Comparison of ENCODE assay signal across 13 cellular contexts in the genomic region with DNA sequence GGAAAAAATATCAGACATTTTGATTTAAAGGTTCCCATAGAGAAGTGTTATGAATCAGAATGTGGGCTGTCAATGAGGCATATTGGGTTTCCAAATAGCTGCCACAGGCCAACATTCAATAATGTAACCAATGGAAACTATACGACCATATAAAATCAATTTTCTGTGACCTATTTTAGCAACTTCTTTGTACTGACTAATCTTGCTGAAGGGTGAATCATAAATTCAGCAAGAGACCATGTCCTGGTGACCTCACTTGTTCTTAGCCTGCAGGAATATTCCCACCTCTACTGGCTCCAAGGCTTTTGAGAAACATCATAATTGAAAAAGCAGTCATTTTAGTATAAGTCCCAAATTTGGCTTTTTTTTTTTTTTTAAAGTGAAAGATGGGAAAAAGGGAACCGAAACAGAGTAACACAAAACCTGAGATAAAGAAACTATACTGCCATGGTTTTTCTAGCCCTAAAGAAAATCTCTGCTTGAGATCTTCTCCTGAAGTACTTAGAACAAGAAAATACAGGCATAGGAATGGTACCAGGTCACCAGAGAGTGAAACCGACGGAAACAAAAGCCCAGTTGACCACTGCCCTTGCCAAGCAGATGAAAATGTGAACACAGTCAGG. TPM values are rescaled to one million over a fixed set of nuclear protein-coding genes. Genes with fewer than 3 reads are reported as not detected.
DNase-seq lines count a peak whose midpoint lies in the region; ATAC-seq and TF ChIP-seq lines count a peak whose summit lies in the region.
"Had no signal": no experiment of that assay in that cellular context is flagged by ENCODE, and none has a peak within 500 bp of the region (broad histone marks: within the 10 kb centered on the region; RNA-seq: fewer than 3 reads in every experiment).

No MANE protein-coding gene starts in this region.

- peak; percentile 9 for DNase-seq in ACHN
- peak; percentile 64 for DNase-seq in astrocyte of the cerebellum (ENCODE audit: low read depth)
- DNase-seq in amygdala (lab: John Stamatoyannopoulos, UW) = no peak
- no peak for DNase-seq in stimulated activated naive CD4-positive, alpha-beta T cell treated with Interleukin-2 at 50 U/mL for 16 hours (lab: John Stamatoyannopoulos, UW)
- no peak for DNase-seq in endothelial cell (ENCODE audit: low spot score)
- no peak for DNase-seq in NCI-H446 treated with DMSO at 0.1 percent for 48 hours (lab: John Stamatoyannopoulos, UW)
- DNase-seq: activated CD4-positive, alpha-beta T cell treated with anti-CD3 and anti-CD28 coated beads, Interleukin-2, amount 50 U/mL, for 1 hour; heart left ventricle; SHP77; stimulated activated naive CD4-positive, alpha-beta T cell had no signal

- no peak overlapping the region for H3K4me3 ChIP-seq in astrocyte of the cerebellum (ENCODE audit: low read depth, low read length)
- H3K4me3 ChIP-seq: BLaER1, heart left ventricle had no signal

- no peak overlapping the region for H3K4me3 Mint-ChIP-seq in endothelial cell (ENCODE audit: unreplicated experiment)

- H3K27me3 Mint-ChIP-seq in endothelial cell (ENCODE audit: unreplicated experiment) = peaks cover 2% of the 10 kb centered on the region

- H3K36me3 Mint-ChIP-seq in endothelial cell (ENCODE audit: low read depth, unreplicated experiment) = peaks cover 3% of the 10 kb centered on the region

- H3K9me3 Mint-ChIP-seq in endothelial cell (ENCODE audit: unreplicated experiment) = no peaks in the 10 kb centered on the region

- in situ Hi-C loops in ACHN (cut with HindIII; ENCODE audit: low pct_ligation_motif_present, low pct_unique_long_range_greater_than_20kb, low sequenced_read_pairs) = no loop called here
- in situ Hi-C loops in astrocyte of the cerebellum (cut with HindIII; ENCODE audit: low sequenced_read_pairs) = no loop called here

- ATAC-seq in GM19043 (IDR thresholded peaks at IDR 0.05; ENCODE audit: low read depth, unreplicated experiment) (peak; percentile 71), HG03460 (IDR thresholded peaks at IDR 0.05; ENCODE audit: unreplicated experiment) (peak; percentile 77)

- H3K27ac Mint-ChIP-seq in endothelial cell (ENCODE audit: unreplicated experiment) = no peak overlapping the region

- TF ChIP-seq CTCF in astrocyte of the cerebellum (IDR thresholded peaks at IDR 0.05; ENCODE audit: low read depth, low read length, missing control alignments) = no peak
- TF ChIP-seq CTCF in endothelial cell (IDR thresholded peaks at IDR 0.05; ENCODE audit: unreplicated experiment) = no peak

- no peaks in the 10 kb centered on the region for H3K4me1 Mint-ChIP-seq in endothelial cell (ENCODE audit: unreplicated experiment)

RNA-seq across cellular contexts. Expression of a gene that starts 32.1 kb away (rescaled TPM):
- total RNA-seq in endothelial cell (ENCODE audit: unreplicated experiment) = 10.4 TPM

Comparison
In these comparisons a context has a peak if more than half of its experiments do, and no peak if none do; other contexts are left out.
1. DNase-seq: peak in ACHN (single experiment) and astrocyte of the cerebellum (single experiment); none in amygdala (0 of 56), stimulated activated naive CD4-positive, alpha-beta T cell treated with Interleukin-2 at 50 U/mL for 16 hours (single experiment), endothelial cell (single experiment) and NCI-H446 treated with DMSO at 0.1 percent for 48 hours (single experiment).